9 cellular contexts compared by ENCODE assay signal in the genomic region with DNA sequence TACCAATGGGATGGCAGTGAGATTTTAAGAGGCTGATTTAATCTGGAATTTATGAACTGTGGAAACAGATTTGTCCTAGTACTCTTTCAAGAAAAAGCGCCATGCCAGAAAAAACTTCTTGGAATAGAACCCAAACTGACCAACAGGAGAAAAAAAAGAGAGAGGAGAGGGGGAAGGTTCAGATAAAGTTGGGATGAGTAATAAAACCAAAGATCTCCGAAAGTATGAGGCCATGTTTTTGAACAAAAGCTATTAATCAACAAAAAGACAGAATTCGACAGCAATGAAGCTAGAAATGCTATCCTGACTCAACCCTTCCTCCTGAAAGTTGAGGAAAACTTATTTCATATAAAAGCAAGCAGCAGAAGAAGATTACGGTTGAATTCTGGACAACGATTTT.
"Had no signal": no experiment of that assay in that cellular context is flagged by ENCODE, and none has a peak within 500 bp of the region (broad histone marks: within the 10 kb centered on the region; RNA-seq: fewer than 3 reads in every experiment).

No MANE protein-coding gene starts in this region.

- H3K27ac ChIP-seq: GM23248, HL-60 had no signal

- ATAC-seq: HCT116, HepG2 had no signal

- H3K9ac ChIP-seq: GM23248 had no signal

- H3K4me3 Mint-ChIP-seq: IgD-negative memory B cell had no signal

- DNase-seq: GM23248, GOT3, H7, KG1 had no signal

- FAIRE-seq: HepG2 had no signal

- H3K27ac Mint-ChIP-seq: IgD-negative memory B cell had no signal

- H3K4me3 ChIP-seq: GM23248, HAP-1 had no signal

- H3K36me3 Mint-ChIP-seq: IgD-negative memory B cell had no signal

- H3K9me3 ChIP-seq: HAP-1 had no signal

- H3K36me3 ChIP-seq: HAP-1 had no signal

- H2AFZ ChIP-seq: GM23248 had no signal

- H3K4me1 ChIP-seq: HAP-1 had no signal
